In genomic region chr12:32240833-32241232, GRCh38 we compare ENCODE assay signal across 1 cellular context.
A peak's percentile ranks its signal among the peaks of the same experiment; 100 is the strongest.
TF ChIP-seq lines count a peak whose summit lies in the region.

No MANE protein-coding gene starts in this region.

TF ChIP-seq in SK-N-SH, 30 proteins besides CTCF, POLR2A, EP300 and RAD21:
- TF ChIP-seq REST (IDR thresholded peaks at IDR 0.05; ENCODE audit: low read depth, low read length): no peak
- TF ChIP-seq FOSL2 (IDR thresholded peaks at IDR 0.05; ENCODE audit: borderline replicate concordance, low read depth): peak; percentile 22; the same call in 1 of the 2 replicates
- TF ChIP-seq MXI1 (IDR thresholded peaks at IDR 0.05; ENCODE audit: low read depth, low read length): no peak
- TF ChIP-seq SIN3A (IDR thresholded peaks at IDR 0.05; ENCODE audit: borderline replicate concordance, low read depth, low read length): no peak
- TF ChIP-seq MEF2A (IDR thresholded peaks at IDR 0.05; ENCODE audit: borderline replicate concordance, low read depth): no peak
- no peak for TF ChIP-seq SMC3 (IDR thresholded peaks at IDR 0.05; ENCODE audit: low read depth, low read length)
